ENCODE assay signal across 1 cellular context in the genomic region with DNA sequence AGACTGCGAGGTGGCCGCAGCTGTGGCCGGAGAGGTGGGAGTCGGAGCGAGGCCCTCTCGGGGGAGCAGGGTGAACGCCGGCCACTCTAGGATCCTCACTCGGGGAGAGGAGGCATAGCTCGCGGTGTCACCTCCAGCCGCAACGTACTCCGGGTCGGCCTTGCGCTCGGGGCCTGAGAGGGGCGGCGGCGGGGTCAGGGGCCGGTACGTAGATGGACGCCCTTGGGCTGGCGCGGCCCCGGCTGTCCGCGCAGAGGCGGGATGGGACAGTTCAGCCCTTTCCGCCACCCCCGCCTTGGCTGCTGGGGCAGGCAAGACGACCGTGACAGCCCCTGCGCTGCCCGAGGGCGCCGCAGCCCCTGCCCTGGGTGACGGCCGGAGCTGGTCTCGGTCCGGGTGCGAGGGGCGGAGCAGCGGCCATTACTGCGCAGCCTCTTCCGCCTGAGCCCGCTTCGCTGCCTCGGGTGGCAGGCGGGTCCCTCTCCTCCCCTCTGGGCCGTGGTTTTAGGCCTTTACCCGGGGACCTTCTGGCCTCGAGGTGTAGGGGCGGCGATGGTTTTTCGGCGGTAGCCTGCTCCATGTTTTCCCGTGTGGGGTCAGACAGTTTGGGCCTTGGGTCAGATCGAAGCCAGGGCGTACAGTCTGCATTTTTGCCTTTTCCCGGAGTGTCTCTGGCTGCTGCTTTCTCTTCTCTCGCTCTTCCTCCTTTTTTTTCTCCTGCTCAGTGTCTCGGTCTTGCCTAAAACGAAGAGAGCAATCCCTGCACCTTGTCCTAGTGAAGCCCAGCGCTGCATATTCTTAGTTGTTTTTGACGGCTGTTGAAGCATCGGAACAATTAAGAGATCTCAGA.
TF ChIP-seq lines count a peak whose summit lies in the region.

No MANE protein-coding gene starts in this region.

TF ChIP-seq in HEK293, 187 proteins besides CTCF, POLR2A, EP300 and RAD21 (continued from another document):
- TF ChIP-seq, protein P1, sequence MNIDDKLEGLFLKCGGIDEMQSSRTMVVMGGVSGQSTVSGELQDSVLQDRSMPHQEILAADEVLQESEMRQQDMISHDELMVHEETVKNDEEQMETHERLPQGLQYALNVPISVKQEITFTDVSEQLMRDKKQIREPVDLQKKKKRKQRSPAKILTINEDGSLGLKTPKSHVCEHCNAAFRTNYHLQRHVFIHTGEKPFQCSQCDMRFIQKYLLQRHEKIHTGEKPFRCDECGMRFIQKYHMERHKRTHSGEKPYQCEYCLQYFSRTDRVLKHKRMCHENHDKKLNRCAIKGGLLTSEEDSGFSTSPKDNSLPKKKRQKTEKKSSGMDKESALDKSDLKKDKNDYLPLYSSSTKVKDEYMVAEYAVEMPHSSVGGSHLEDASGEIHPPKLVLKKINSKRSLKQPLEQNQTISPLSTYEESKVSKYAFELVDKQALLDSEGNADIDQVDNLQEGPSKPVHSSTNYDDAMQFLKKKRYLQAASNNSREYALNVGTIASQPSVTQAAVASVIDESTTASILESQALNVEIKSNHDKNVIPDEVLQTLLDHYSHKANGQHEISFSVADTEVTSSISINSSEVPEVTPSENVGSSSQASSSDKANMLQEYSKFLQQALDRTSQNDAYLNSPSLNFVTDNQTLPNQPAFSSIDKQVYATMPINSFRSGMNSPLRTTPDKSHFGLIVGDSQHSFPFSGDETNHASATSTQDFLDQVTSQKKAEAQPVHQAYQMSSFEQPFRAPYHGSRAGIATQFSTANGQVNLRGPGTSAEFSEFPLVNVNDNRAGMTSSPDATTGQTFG (tag by site-specific recombination; IDR thresholded peaks at IDR 0.05; ENCODE audit: borderline replicate concordance): no peak
- no peak for TF ChIP-seq ZNF146 (tag by site-specific recombination; IDR thresholded peaks at IDR 0.05)
- TF ChIP-seq, protein P2, sequence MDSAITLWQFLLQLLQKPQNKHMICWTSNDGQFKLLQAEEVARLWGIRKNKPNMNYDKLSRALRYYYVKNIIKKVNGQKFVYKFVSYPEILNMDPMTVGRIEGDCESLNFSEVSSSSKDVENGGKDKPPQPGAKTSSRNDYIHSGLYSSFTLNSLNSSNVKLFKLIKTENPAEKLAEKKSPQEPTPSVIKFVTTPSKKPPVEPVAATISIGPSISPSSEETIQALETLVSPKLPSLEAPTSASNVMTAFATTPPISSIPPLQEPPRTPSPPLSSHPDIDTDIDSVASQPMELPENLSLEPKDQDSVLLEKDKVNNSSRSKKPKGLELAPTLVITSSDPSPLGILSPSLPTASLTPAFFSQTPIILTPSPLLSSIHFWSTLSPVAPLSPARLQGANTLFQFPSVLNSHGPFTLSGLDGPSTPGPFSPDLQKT (IDR thresholded peaks at IDR 0.05; ENCODE audit: borderline replicate concordance, low read depth, low read length): no peak
- no peak for TF ChIP-seq ZNF664 (tag by site-specific recombination; IDR thresholded peaks at IDR 0.05)
